ENCODE assay signal across 20 cellular contexts in genomic region chr16:12557808-12558207, GRCh38.
DNase-seq lines count a peak whose midpoint lies in the region; ATAC-seq, FAIRE-seq and TF ChIP-seq lines count a peak whose summit lies in the region.
"Had no signal": no experiment of that assay in that cellular context is flagged by ENCODE, and none has a peak within 500 bp of the region (broad histone marks: within the 10 kb centered on the region; RNA-seq: fewer than 3 reads in every experiment).

No MANE protein-coding gene starts in this region.

- WGBS in GM12878 (ENCODE audit: insufficient coverage, insufficient replicate concordance, low lambda C conversion rate, missing lambda C conversion rate) = 32% methylated on average over 8 of the region's 8 CpGs

- H3K79me2 ChIP-seq in GM12878 (ENCODE audit: control insufficient read depth, insufficient read depth, low read length) = no peaks in the 10 kb centered on the region

- no peaks in the 10 kb centered on the region for H4K20me1 ChIP-seq in GM12878 (ENCODE audit: control insufficient read depth, insufficient read depth)

- H3K4me2 ChIP-seq in GM12878 (ENCODE audit: control insufficient read depth, insufficient read depth) = no peak overlapping the region

- intact Hi-C loops in GM12878 (cut with micrococcal nuclease; ENCODE audit: unreplicated experiment) = no loop called here

- peaks cover 4% of the 10 kb centered on the region; the same call in 1 of the 2 replicates for H3K4me1 ChIP-seq in GM12878 (ENCODE audit: control insufficient read depth, insufficient read depth, low read length)
- H3K4me1 ChIP-seq: SJCRH30 had no signal

- no peak for DNase-seq in GM12891 (ENCODE audit: insufficient read length, low spot score)
- no peak for DNase-seq in GM12878 (ENCODE audit: low read depth, low spot score)
- DNase-seq in midbrain (lab: John Stamatoyannopoulos, UW) = peak; percentile 20
- DNase-seq in stimulated activated naive B cell treated with anti-CD40 and anti-IgM and Interleukin-4, amounts not matched to agents 10 μg/mL and 1 μg/mL and 100 μg/mL, for 72 hours = no peak
- no peak for DNase-seq in EL
- DNase-seq in middle frontal gyrus (ENCODE audit: extremely low spot score, low spot score) = no peak
- no peak for DNase-seq in GM03348 (ENCODE audit: low spot score)
- no peak for DNase-seq in brain microvascular endothelial cell
- DNase-seq: Calu3; CD4-positive, alpha-beta T cell; DMS53; GOT3; NCI-H1105; NCI-H187; NCI-H345; NCI-H69; NK-92 treated with Interleukin-12 subunit alpha and Interleukin-12 subunit beta, amount 100 ng/mL, for 24 hours had no signal

- no peak overlapping the region for H3K4me3 Mint-ChIP-seq in stimulated activated naive B cell treated with anti-CD40 and anti-IgM and Interleukin-4, amounts not matched to agents 10 μg/mL and 1 μg/mL and 100 μg/mL, for 72 hours
- H3K4me3 Mint-ChIP-seq: CD4-positive, alpha-beta T cell had no signal

- no peak for TF ChIP-seq EP300 in GM12878 (IDR thresholded peaks at IDR 0.05; ENCODE audit: borderline replicate concordance in 1 of 2, control insufficient read depth in 1 of 2, low read depth in 2 of 2, low read length in 2 of 2)

- FAIRE-seq in GM12891 (lab: Jason Lieb, UNC) (no peak), GM12878 (lab: Jason Lieb, UNC) (no peak)
- FAIRE-seq: GM18507 had no signal

- peaks cover 0 to 5% of the 10 kb centered on the region in 2 experiments; a peak in 3 of 4 replicates for H3K36me3 ChIP-seq in GM12878 (ENCODE audit: control insufficient read depth in 2 of 2, insufficient read depth in 2 of 2, low read length in 1 of 2)
- H3K36me3 ChIP-seq in brain microvascular endothelial cell (replicated peaks) = no peaks in the 10 kb centered on the region
- H3K36me3 ChIP-seq: SJCRH30 had no signal

- H3K4me3 ChIP-seq in GM12878 (no peak overlapping the region), brain microvascular endothelial cell (ENCODE audit: low read depth, low read length) (no peak overlapping the region)
- H3K4me3 ChIP-seq: SJCRH30 had no signal

- no peaks in the 10 kb centered on the region for H3K9me3 Mint-ChIP-seq in stimulated activated naive B cell treated with anti-CD40 and anti-IgM and Interleukin-4, amounts not matched to agents 10 μg/mL and 1 μg/mL and 100 μg/mL, for 72 hours
- H3K9me3 Mint-ChIP-seq: CD4-positive, alpha-beta T cell had no signal

- POLR2A ChIA-PET in GM12878 (lab: Charles Lee) = no interaction called here

- H2AFZ ChIP-seq in GM12878 (ENCODE audit: control insufficient read depth, low read depth, low read length) = no peak overlapping the region

- H3K27ac ChIP-seq in GM12878 (ENCODE audit: control insufficient read depth, insufficient read depth) (no peak overlapping the region), brain microvascular endothelial cell (no peak overlapping the region)
- H3K27ac ChIP-seq: RWPE1, SJCRH30 had no signal

- CTCF ChIA-PET in GM12878 (lab: Yijun Ruan, JAX) = no interaction called here

- TF ChIP-seq POLR2A in GM12891 (IDR thresholded peaks at IDR 0.05; ENCODE audit: low read depth, low read length) = no peak
- no peak for TF ChIP-seq POLR2A in GM12878 (IDR thresholded peaks at IDR 0.05; ENCODE audit: low read depth, low read length)

- SMC1A ChIA-PET in GM12878 (lab: Charles Lee; ENCODE audit: uncharacterized antibody, unreplicated experiment) = interaction anchor here (1.0 to 1.3 kb wide), 2 partner anchors 15 to 16 kb away, joined by 3 to 5 read pairs; no protein-coding TSS in a partner anchor

- ATAC-seq in GM12878 = peak; percentile 44; the same call in 2 of the 3 replicates
- ATAC-seq in stimulated activated naive B cell treated with anti-CD40 and anti-IgM and Interleukin-4, amounts not matched to agents 10 μg/mL and 1 μg/mL and 100 μg/mL, for 72 hours (replicated peaks) = no peak

- H3K36me3 Mint-ChIP-seq in stimulated activated naive B cell treated with anti-CD40 and anti-IgM and Interleukin-4, amounts not matched to agents 10 μg/mL and 1 μg/mL and 100 μg/mL, for 72 hours = peaks cover 11 to 28% of the 10 kb centered on the region in 2 donors

- BruUV-seq in GM12878 (replicated peaks; lab: Mats Ljungman, UMichigan) = no TSS peak

- TF ChIP-seq RAD21 in GM12878 (IDR thresholded peaks at IDR 0.05; ENCODE audit: insufficient read depth, low read depth, low read length) = no peak

- peak overlapping the region; percentile 51 for H3K27ac Mint-ChIP-seq in stimulated activated naive B cell treated with anti-CD40 and anti-IgM and Interleukin-4, amounts not matched to agents 10 μg/mL and 1 μg/mL and 100 μg/mL, for 72 hours
- H3K27ac Mint-ChIP-seq: CD4-positive, alpha-beta T cell had no signal

- H3K27me3 ChIP-seq in GM12878 (replicated peaks in 1 of 2; ENCODE audit: control insufficient read depth in 2 of 2, insufficient read depth in 2 of 2, low read length in 1 of 2) (no peaks in the 10 kb centered on the region), brain microvascular endothelial cell (replicated peaks) (no peaks in the 10 kb centered on the region)
- H3K27me3 ChIP-seq: SJCRH30 had no signal

- RAD21 ChIA-PET in GM12878 (lab: Charles Lee; ENCODE audit: unreplicated experiment) = no interaction called here

- H3K9me3 ChIP-seq in GM12878 (replicated peaks; ENCODE audit: control insufficient read depth, insufficient read depth, low read length) = no peaks in the 10 kb centered on the region; the same call in 2 of the 3 replicates
- H3K9me3 ChIP-seq: SJCRH30 had no signal

- no peaks in the 10 kb centered on the region for H3K27me3 Mint-ChIP-seq in stimulated activated naive B cell treated with anti-CD40 and anti-IgM and Interleukin-4, amounts not matched to agents 10 μg/mL and 1 μg/mL and 100 μg/mL, for 72 hours
- H3K27me3 Mint-ChIP-seq: CD4-positive, alpha-beta T cell had no signal

- no peak for TF ChIP-seq CTCF in GM12878 (IDR thresholded peaks at IDR 0.05 in 2 of 3, conservative IDR thresholded peaks at IDR 0.05 in 1 of 3; ENCODE audit: control insufficient read depth in 2 of 3, extremely low read depth in 1 of 3, insufficient read depth in 1 of 3, low read depth in 3 of 3, low read length in 3 of 3)
- TF ChIP-seq CTCF in brain microvascular endothelial cell (IDR thresholded peaks at IDR 0.05; ENCODE audit: low read depth, low read length, missing control alignments) = no peak

- in situ Hi-C loops in GM12878 (cut with MboI) = no loop called here
- in situ Hi-C loops in brain microvascular endothelial cell (cut with HindIII; ENCODE audit: low pct_ligation_motif_present, low sequenced_read_pairs) = no loop called here

- no peak overlapping the region for H3K9ac ChIP-seq in GM12878 (ENCODE audit: control insufficient read depth, insufficient read depth, low read length)

- H3K4me1 Mint-ChIP-seq in stimulated activated naive B cell treated with anti-CD40 and anti-IgM and Interleukin-4, amounts not matched to agents 10 μg/mL and 1 μg/mL and 100 μg/mL, for 72 hours = peaks cover 31 to 48% of the 10 kb centered on the region in 2 donors

TF ChIP-seq in GM12891, 5 proteins besides CTCF, POLR2A, EP300 and RAD21:
- TF ChIP-seq POU2F2 (IDR thresholded peaks at IDR 0.05; ENCODE audit: low read depth, low read length) (no peak), TAF1 (IDR thresholded peaks at IDR 0.05; ENCODE audit: low read depth, low read length) (no peak), PAX5 (IDR thresholded peaks at IDR 0.05; ENCODE audit: insufficient read depth, low read length, severe bottlenecking) (peak; percentile 61), SPI1 (IDR thresholded peaks at IDR 0.05; ENCODE audit: low read depth, low read length) (no peak)

TF ChIP-seq in GM12878, 131 proteins besides CTCF, POLR2A, EP300 and RAD21:
- TF ChIP-seq RUNX3 (IDR thresholded peaks at IDR 0.05; ENCODE audit: low read length) (peak; percentile 6; the same call in 1 of the 2 replicates), PAX5 (IDR thresholded peaks at IDR 0.05; ENCODE audit: borderline replicate concordance, low read depth, low read length) (peak; percentile 36; the same call in 1 of the 2 replicates), MTA3 (IDR thresholded peaks at IDR 0.05; ENCODE audit: borderline replicate concordance, low read length) (no peak)
